In genomic region chr1:41539416-41539800, GRCh38 we compare ENCODE assay signal across 19 cellular contexts. TPM values are rescaled to one million over a fixed set of nuclear protein-coding genes. Genes with fewer than 3 reads are reported as not detected.
DNase-seq lines count a peak whose midpoint lies in the region; ATAC-seq and TF ChIP-seq lines count a peak whose summit lies in the region.
"Had no signal": no experiment of that assay in that cellular context is flagged by ENCODE, and none has a peak within 500 bp of the region (broad histone marks: within the 10 kb centered on the region; RNA-seq: fewer than 3 reads in every experiment).

No MANE protein-coding gene starts in this region.

- no peak for ATAC-seq in left cardiac atrium
- no peak for ATAC-seq in activated B cell treated with CpG ODN at 0.5 μM for 24 hours (ENCODE audit: low read depth)
- no peak for ATAC-seq in upper lobe of right lung
- no peak for ATAC-seq in GM18858 (IDR thresholded peaks at IDR 0.05; ENCODE audit: unreplicated experiment)

- H3K4me1 ChIP-seq in upper lobe of right lung = peaks cover 13% of the 10 kb centered on the region

- DNase-seq in cardiac septum (ENCODE audit: low spot score) (peak; percentile 39), left cardiac atrium (no peak), activated B cell treated with CpG ODN at 0.5 μM for 24 hours (peak; percentile 7), posterior vena cava (ENCODE audit: low spot score) (peak; percentile 64), upper lobe of right lung (peak; percentile 45), NCI-H1105 treated with DMSO at 0.1 percent for 48 hours (lab: John Stamatoyannopoulos, UW) (no peak), SIG-M5 (lab: John Stamatoyannopoulos, UW) (no peak)
- DNase-seq: DMS79, GM23248, HCEC 1CT, NCI-H1417, NCI-H1930, NCI-H446, NCI-H69, RPMI8226 had no signal

- H3K36me3 Mint-ChIP-seq in activated B cell treated with CpG ODN at 0.5 μM for 24 hours (ENCODE audit: low read depth) = peaks cover 24% of the 10 kb centered on the region

- CTCF ChIA-PET in activated B cell treated with CpG ODN at 0.5 μM for 24 hours (lab: Charles Lee) = interaction anchor here (0.8 to 2.5 kb wide), 2 partner anchors 23 to 34 kb away, joined by 3 to 7 read pairs; no protein-coding TSS in a partner anchor

- no peak overlapping the region for H3K27ac Mint-ChIP-seq in activated B cell treated with CpG ODN at 0.5 μM for 24 hours
- H3K27ac Mint-ChIP-seq: CD4-positive, alpha-beta memory T cell had no signal

- POLR2A ChIA-PET in activated B cell treated with CpG ODN at 0.5 μM for 24 hours (lab: Charles Lee) = no interaction called here

- intact Hi-C loops in cardiac septum (cut with DNase I) (no loop called here), left cardiac atrium (cut with DNase I) (no loop called here), activated B cell treated with CpG ODN at 0.5 μM for 24 hours (cut with micrococcal nuclease) (no loop called here), posterior vena cava (cut with DNase I) (no loop called here), upper lobe of right lung (cut with DNase I) (no loop called here)

- no peak overlapping the region for H3K4me3 ChIP-seq in upper lobe of right lung
- H3K4me3 ChIP-seq: GM23248 had no signal

- peaks cover 62% of the 10 kb centered on the region for H3K4me1 Mint-ChIP-seq in activated B cell treated with CpG ODN at 0.5 μM for 24 hours

- H3K9me3 Mint-ChIP-seq in activated B cell treated with CpG ODN at 0.5 μM for 24 hours = no peaks in the 10 kb centered on the region

- H3K4me3 Mint-ChIP-seq in activated B cell treated with CpG ODN at 0.5 μM for 24 hours = no peak overlapping the region
- H3K4me3 Mint-ChIP-seq: B cell; CD4-positive, alpha-beta memory T cell had no signal

- no peaks in the 10 kb centered on the region for H3K27me3 ChIP-seq in upper lobe of right lung

- H3K36me3 ChIP-seq in upper lobe of right lung = no peaks in the 10 kb centered on the region

- H3K9me3 ChIP-seq in upper lobe of right lung = no peaks in the 10 kb centered on the region

- TF ChIP-seq CTCF in activated B cell treated with CpG ODN at 0.5 μM for 24 hours (IDR thresholded peaks at IDR 0.05) (no peak), upper lobe of right lung (IDR thresholded peaks at IDR 0.05) (no peak)

- no peak overlapping the region for H3K27ac ChIP-seq in upper lobe of right lung
- H3K27ac ChIP-seq: GM23248 had no signal

- H3K27me3 Mint-ChIP-seq in activated B cell treated with CpG ODN at 0.5 μM for 24 hours = no peaks in the 10 kb centered on the region
- H3K27me3 Mint-ChIP-seq: B cell; CD4-positive, alpha-beta memory T cell had no signal

RNA-seq across cellular contexts. Expression of gene EDN2, which starts 54.9 kb away (rescaled TPM):
- total RNA-seq in cardiac septum = 1.1 TPM
- 1 to 10 TPM in 1 of 2 donors, under 1 TPM in 1; 0.18 to 1.2 TPM for total RNA-seq in left cardiac atrium
- total RNA-seq in activated B cell treated with CpG ODN at 0.5 μM for 24 hours = not detected in 2 replicates
- total RNA-seq in posterior vena cava = not detected
- not detected for total RNA-seq in upper lobe of right lung
- total RNA-seq: B cell; CD4-positive, alpha-beta memory T cell; GM23248; LHCN-M2 had no signal

Comparison
In these comparisons a context has a peak if more than half of its experiments do, and no peak if none do; other contexts are left out.
1. DNase-seq: peak in cardiac septum (single experiment), activated B cell treated with CpG ODN at 0.5 μM for 24 hours (single experiment), posterior vena cava (single experiment) and upper lobe of right lung (single experiment); none in left cardiac atrium (single experiment), NCI-H1105 treated with DMSO at 0.1 percent for 48 hours (single experiment) and SIG-M5 (single experiment).